ENCODE assay signal across 17 cellular contexts in genomic region chr6:42349753-42350573, GRCh38.
DNase-seq lines count a peak whose midpoint lies in the region; TF ChIP-seq lines count a peak whose summit lies in the region.
"Had no signal": no experiment of that assay in that cellular context is flagged by ENCODE, and none has a peak within 500 bp of the region (broad histone marks: within the 10 kb centered on the region; RNA-seq: fewer than 3 reads in every experiment).

No MANE protein-coding gene starts in this region.

- H3K36me3 ChIP-seq in WERI-Rb-1 (no peaks in the 10 kb centered on the region), mesenchymal stem cell (ENCODE audit: control insufficient read depth in 1 of 2, insufficient read depth in 2 of 2, low read depth in 1 of 2, low read length in 2 of 2) (peaks cover 4 to 18% of the 10 kb centered on the region in 2 experiments)
- H3K36me3 ChIP-seq: adrenal gland, cardiac muscle cell had no signal

- no peak overlapping the region for H4K5ac ChIP-seq in H9 (ENCODE audit: insufficient read length, low read depth, low read length)

- H4K8ac ChIP-seq in H9 (replicated peaks; ENCODE audit: insufficient read length, low read depth, low read length) (no peak overlapping the region), mesenchymal stem cell (ENCODE audit: low read length) (peak overlapping the region; percentile 7)

- TF ChIP-seq CTCF in H9 (conservative IDR thresholded peaks at IDR 0.05) (no peak), WERI-Rb-1 (IDR thresholded peaks at IDR 0.05; ENCODE audit: low read depth, low read length) (no peak)

- H2BK12ac ChIP-seq in H9 (ENCODE audit: insufficient read length, low read depth, low read length) (no peak overlapping the region), mesenchymal stem cell (ENCODE audit: low read length in 2 of 2) (no peak overlapping the region)

- H2AFZ ChIP-seq in H9 (ENCODE audit: low read length) (no peak overlapping the region), mesenchymal stem cell (ENCODE audit: low read depth, low read length) (no peak overlapping the region)

- H3K79me2 ChIP-seq in H9 (ENCODE audit: insufficient read depth, low read length), result no peaks in the 10 kb centered on the region

- H3K18ac ChIP-seq in H9 (ENCODE audit: insufficient read length, low read depth, low read length), result no peak overlapping the region
- H3K18ac ChIP-seq in mesenchymal stem cell (ENCODE audit: low read depth in 1 of 2, low read length in 2 of 2), result no peak overlapping the region

- no peaks in the 10 kb centered on the region for H3K27me3 Mint-ChIP-seq in activated T-cell treated with anti-CD3 and anti-CD28 coated beads, Interleukin-2, amount 50 U/mL, for 24 hours
- no peaks in the 10 kb centered on the region for H3K27me3 Mint-ChIP-seq in H9 (ENCODE audit: low read depth)
- H3K27me3 Mint-ChIP-seq: activated B cell treated with CpG ODN at 0.5 μM for 24 hours had no signal

- H3K27me3 ChIP-seq in H9 (ENCODE audit: insufficient read depth, low read length), result no peaks in the 10 kb centered on the region
- no peaks in the 10 kb centered on the region for H3K27me3 ChIP-seq in WERI-Rb-1 (ENCODE audit: insufficient read depth, low read depth, severe bottlenecking)
- H3K27me3 ChIP-seq in mesenchymal stem cell (ENCODE audit: control insufficient read depth in 1 of 2, insufficient read depth in 1 of 2, low read length in 2 of 2), result no peaks in the 10 kb centered on the region
- H3K27me3 ChIP-seq: adrenal gland, cardiac muscle cell had no signal

- no peak overlapping the region for H3K27ac ChIP-seq in H9 (ENCODE audit: insufficient read length, low read depth, low read length)
- H3K27ac ChIP-seq in WERI-Rb-1, result peak overlapping the region; percentile 42
- no peak overlapping the region for H3K27ac ChIP-seq in mesenchymal stem cell (ENCODE audit: low read length, poor library complexity, severe bottlenecking)
- H3K27ac ChIP-seq: adrenal gland, cardiac muscle cell had no signal

- H3K4me2 ChIP-seq in H9 (ENCODE audit: insufficient read depth, insufficient read length, low read length) (no peak overlapping the region), mesenchymal stem cell (ENCODE audit: low read length, poor library complexity, severe bottlenecking) (no peak overlapping the region)

- no peak overlapping the region for H2BK20ac ChIP-seq in H9 (ENCODE audit: low read depth, low read length, poor library complexity, severe bottlenecking)

- H3K4me3 ChIP-seq in WERI-Rb-1 (ENCODE audit: low read depth, low read length), result 0 out of 2 replicates have a peak overlapping the region, but pooled peaks have one; percentile 1
- no peak overlapping the region for H3K4me3 ChIP-seq in mesenchymal stem cell (ENCODE audit: insufficient read depth in 1 of 2, low read depth in 1 of 2, low read length in 2 of 2)
- H3K4me3 ChIP-seq: adrenal gland, cardiac muscle cell had no signal

- H3K4ac ChIP-seq in H9 (ENCODE audit: low read depth, low read length) (no peak overlapping the region), mesenchymal stem cell (ENCODE audit: low read depth in 1 of 2, low read length in 2 of 2) (no peak overlapping the region)

- H3K9ac ChIP-seq in H9 (ENCODE audit: extremely low read depth, insufficient read length, low read length), result no peak overlapping the region
- peak overlapping the region; percentile 8 for H3K9ac ChIP-seq in mesenchymal stem cell (ENCODE audit: low read length)

- H4K91ac ChIP-seq in H9 (ENCODE audit: insufficient read length, low read depth, low read length), result no peak overlapping the region
- H4K91ac ChIP-seq in mesenchymal stem cell (ENCODE audit: low read length), result no peak overlapping the region

- POLR2A ChIA-PET in HEK293T (lab: Yijun Ruan, JAX), result no interaction called here

- H3K4me3 Mint-ChIP-seq in activated T-cell treated with anti-CD3 and anti-CD28 coated beads, Interleukin-2, amount 50 U/mL, for 24 hours, result no peak overlapping the region
- H3K4me3 Mint-ChIP-seq in H9, result no peak overlapping the region
- H3K4me3 Mint-ChIP-seq: activated B cell treated with CpG ODN at 0.5 μM for 24 hours; CD8-positive, alpha-beta T cell had no signal

- H2BK5ac ChIP-seq in H9 (ENCODE audit: insufficient read length, low read length) (no peak overlapping the region), mesenchymal stem cell (ENCODE audit: low read depth, low read length, poor library complexity, severe bottlenecking) (no peak overlapping the region)

- no peaks in the 10 kb centered on the region for H4K20me1 ChIP-seq in H9 (ENCODE audit: control insufficient read depth, insufficient read depth, insufficient read length)

- H3K9me3 ChIP-seq in H9 (ENCODE audit: control insufficient read depth, low read depth, low read length), result no peaks in the 10 kb centered on the region
- no peaks in the 10 kb centered on the region for H3K9me3 ChIP-seq in WERI-Rb-1 (ENCODE audit: severe bottlenecking)
- H3K9me3 ChIP-seq in mesenchymal stem cell (ENCODE audit: control insufficient read depth, low read length), result no peaks in the 10 kb centered on the region
- H3K9me3 ChIP-seq: adrenal gland had no signal

- H3K23me2 ChIP-seq in H9 (ENCODE audit: insufficient read length, low read depth, low read length, poor library complexity, severe bottlenecking), result no peaks in the 10 kb centered on the region

- no peak overlapping the region for H3T11ph ChIP-seq in H9 (ENCODE audit: low read length)

- H3K27ac Mint-ChIP-seq in activated T-cell treated with anti-CD3 and anti-CD28 coated beads, Interleukin-2, amount 50 U/mL, for 24 hours, result peak overlapping the region; percentile 38
- peak overlapping the region; percentile 4 to 35 (median 11); a peak in 3 of 7 replicates for H3K27ac Mint-ChIP-seq in H9
- H3K27ac Mint-ChIP-seq: activated B cell treated with CpG ODN at 0.5 μM for 24 hours; CD8-positive, alpha-beta T cell had no signal

- no peak overlapping the region for H2BK15ac ChIP-seq in H9 (ENCODE audit: low read depth, low read length)
- no peak overlapping the region for H2BK15ac ChIP-seq in mesenchymal stem cell (ENCODE audit: low read depth, poor library complexity, severe bottlenecking)

- no CpG with 5 or more reads among the region's 10 CpGs for WGBS in H9 (ENCODE audit: extremely low coverage, insufficient read length, low lambda C conversion rate)
- WGBS in mesenchymal stem cell, result 88% methylated on average over 9 of the region's 10 CpGs

- no peaks in the 10 kb centered on the region for H3K9me3 Mint-ChIP-seq in activated T-cell treated with anti-CD3 and anti-CD28 coated beads, Interleukin-2, amount 50 U/mL, for 24 hours
- H3K9me3 Mint-ChIP-seq in H9, result no peaks in the 10 kb centered on the region
- H3K9me3 Mint-ChIP-seq: activated B cell treated with CpG ODN at 0.5 μM for 24 hours; CD8-positive, alpha-beta T cell had no signal

- no peaks in the 10 kb centered on the region for H3K79me1 ChIP-seq in H9 (ENCODE audit: insufficient read depth, low read depth, low read length, poor library complexity, severe bottlenecking)
- H3K79me1 ChIP-seq in mesenchymal stem cell (replicated peaks; ENCODE audit: low read length, poor library complexity, severe bottlenecking), result peaks cover 30% of the 10 kb centered on the region

- peaks cover 37% of the 10 kb centered on the region for H3K4me1 Mint-ChIP-seq in activated T-cell treated with anti-CD3 and anti-CD28 coated beads, Interleukin-2, amount 50 U/mL, for 24 hours (ENCODE audit: low read depth)
- peaks cover 5 to 11% of the 10 kb centered on the region in 2 experiments for H3K4me1 Mint-ChIP-seq in H9
- H3K4me1 Mint-ChIP-seq: activated B cell treated with CpG ODN at 0.5 μM for 24 hours had no signal

- H3K4me1 ChIP-seq in H9 (ENCODE audit: insufficient read depth, low read length) (no peaks in the 10 kb centered on the region), mesenchymal stem cell (ENCODE audit: control insufficient read depth, insufficient read depth, low read depth, low read length) (peaks cover 3% of the 10 kb centered on the region)
- H3K4me1 ChIP-seq: adrenal gland had no signal

- peak; percentile 22 for DNase-seq in activated T-cell treated with anti-CD3 and anti-CD28 coated beads, Interleukin-2, amount 50 U/mL, for 24 hours
- no peak for DNase-seq in activated T-cell treated with anti-CD3 and anti-CD28 coated beads for 4 hours
- DNase-seq in H9, result no peak
- DNase-seq in WERI-Rb-1, result peak; percentile 78
- DNase-seq in mesenchymal stem cell, result no peak
- DNase-seq in putamen (ENCODE audit: low spot score), result no peak
- no peak for DNase-seq in HEK293T (ENCODE audit: extremely low spot score)
- DNase-seq in SW480 (ENCODE audit: low spot score), result no peak
- DNase-seq: activated B cell treated with CpG ODN at 0.5 μM for 24 hours; CD8-positive, alpha-beta T cell; DMS79 treated with DMSO at 0.1 percent for 48 hours; NCI-H774; SIG-M5; stimulated activated CD8-positive, alpha-beta memory T cell treated with anti-CD3 and anti-CD28 coated beads, Interleukin-4, amount 100 ng/mL, for 48 hours; T-helper 2 cell had no signal

- H3K14ac ChIP-seq in H9 (ENCODE audit: insufficient read depth, low read length), result no peak overlapping the region
- no peak overlapping the region for H3K14ac ChIP-seq in mesenchymal stem cell (ENCODE audit: low read length in 2 of 2)

- CTCF ChIA-PET in HEK293T (lab: Yijun Ruan, JAX), result interaction anchor here (0.7 kb wide), 1 partner anchor 23 kb away, joined by 3 read pairs; no protein-coding TSS in a partner anchor

- H2AK5ac ChIP-seq in H9 (ENCODE audit: insufficient read length, low read length), result no peak overlapping the region
- H2AK5ac ChIP-seq in mesenchymal stem cell (ENCODE audit: low read length, severe bottlenecking), result no peak overlapping the region

- H2BK120ac ChIP-seq in H9 (ENCODE audit: low read depth, low read length, poor library complexity, severe bottlenecking), result no peak overlapping the region
- H2BK120ac ChIP-seq in mesenchymal stem cell (ENCODE audit: low read depth, low read length), result no peak overlapping the region

- H3K23ac ChIP-seq in H9 (ENCODE audit: insufficient read length, low read depth, low read length), result no peak overlapping the region
- H3K23ac ChIP-seq in mesenchymal stem cell (ENCODE audit: low read length in 2 of 2), result no peak overlapping the region

- peaks cover 10% of the 10 kb centered on the region for H3K36me3 Mint-ChIP-seq in activated T-cell treated with anti-CD3 and anti-CD28 coated beads, Interleukin-2, amount 50 U/mL, for 24 hours (ENCODE audit: low read depth)
- peaks cover 0 to 3% (median 3%) of the 10 kb centered on the region in 3 experiments; a peak in 2 of 7 replicates for H3K36me3 Mint-ChIP-seq in H9 (ENCODE audit: insufficient read depth in 1 of 3, low read depth in 3 of 3)

- no peak overlapping the region for H3K56ac ChIP-seq in H9 (ENCODE audit: insufficient read length, low read depth, low read length)

TF ChIP-seq in HEK293T, 16 proteins besides CTCF, POLR2A, EP300 and RAD21:
- no peak for TF ChIP-seq L3MBTL2 (conservative IDR thresholded peaks at IDR 0.05)
- TF ChIP-seq FOXA1 (IDR thresholded peaks at IDR 0.05), result no peak

Comparison
In these comparisons a context has a peak if more than half of its experiments do, and no peak if none do; other contexts are left out.
1. DNase-seq: peak in activated T-cell treated with anti-CD3 and anti-CD28 coated beads, Interleukin-2, amount 50 U/mL, for 24 hours (single experiment) and WERI-Rb-1 (single experiment); none in activated T-cell treated with anti-CD3 and anti-CD28 coated beads for 4 hours (single experiment), H9 (single experiment), mesenchymal stem cell (single experiment), putamen (single experiment), HEK293T (single experiment) and SW480 (single experiment).